In the genomic region with DNA sequence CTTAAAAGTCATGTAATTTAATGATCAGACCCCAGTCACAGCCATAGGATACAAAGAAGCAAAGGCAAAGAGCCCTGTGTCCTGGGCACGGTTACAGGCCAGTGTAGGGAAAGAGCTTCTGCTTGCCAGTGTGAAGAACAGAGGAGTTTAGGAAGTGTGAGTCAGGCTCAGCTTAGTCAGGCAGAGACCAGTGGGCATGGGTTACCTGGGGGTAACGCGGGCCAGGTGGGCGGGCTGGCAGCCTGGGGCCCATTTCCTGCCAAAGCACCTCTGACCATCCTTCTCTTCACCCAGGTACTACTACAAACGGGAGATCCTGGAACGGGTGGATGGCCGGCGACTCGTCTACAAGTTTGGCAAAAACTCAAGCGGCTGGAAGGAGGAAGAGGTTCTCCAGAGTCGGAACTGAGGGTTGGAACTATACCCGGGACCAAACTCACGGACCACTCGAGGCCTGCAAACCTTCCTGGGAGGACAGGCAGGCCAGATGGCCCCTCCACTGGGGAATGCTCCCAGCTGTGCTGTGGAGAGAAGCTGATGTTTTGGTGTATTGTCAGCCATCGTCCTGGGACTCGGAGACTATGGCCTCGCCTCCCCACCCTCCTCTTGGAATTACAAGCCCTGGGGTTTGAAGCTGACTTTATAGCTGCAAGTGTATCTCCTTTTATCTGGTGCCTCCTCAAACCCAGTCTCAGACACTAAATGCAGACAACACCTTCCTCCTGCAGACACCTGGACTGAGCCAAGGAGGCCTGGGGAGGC, we compare ENCODE assay signal across 14 cellular contexts. TPM values are rescaled to one million over a fixed set of nuclear protein-coding genes. Genes with fewer than 3 reads are reported as not detected.
DNase-seq lines count a peak whose midpoint lies in the region; ATAC-seq and TF ChIP-seq lines count a peak whose summit lies in the region.
"Had no signal": no experiment of that assay in that cellular context is flagged by ENCODE, and none has a peak within 500 bp of the region (broad histone marks: within the 10 kb centered on the region; RNA-seq: fewer than 3 reads in every experiment).

No MANE protein-coding gene starts in this region.

- H3K4me2 ChIP-seq in PC-3 (ENCODE audit: low read length), result peak overlapping the region; percentile 98

- BruUV-seq in PC-3 (replicated peaks; lab: Mats Ljungman, UMichigan), result no TSS peak

- H3K4me3 ChIP-seq in PC-3 (ENCODE audit: low read length) (peak overlapping the region; percentile 55), colonic mucosa (peak overlapping the region; percentile 65), muscle layer of duodenum (ENCODE audit: low read depth in 1 of 2, low read length in 2 of 2) (peak overlapping the region in 1 of 2 donors; percentile 16), psoas muscle (no peak overlapping the region)
- H3K4me3 ChIP-seq: K562 had no signal

- H3K79me2 ChIP-seq in PC-3 (ENCODE audit: low read length), result peaks cover 60% of the 10 kb centered on the region

- WGBS in psoas muscle, 3 donors, result 81 to 82% (median 81%) methylated on average over 17 of the region's 17 CpGs

- TF ChIP-seq CTCF in PC-3 (conservative IDR thresholded peaks at IDR 0.05; ENCODE audit: low read depth, low read length), result no peak
- no peak for TF ChIP-seq CTCF in colonic mucosa (IDR thresholded peaks at IDR 0.05)
- TF ChIP-seq CTCF in psoas muscle (IDR thresholded peaks at IDR 0.05), result no peak

- peaks cover 52% of the 10 kb centered on the region for H4K20me1 ChIP-seq in PC-3 (ENCODE audit: low read length)

- H3K36me3 ChIP-seq in PC-3 (ENCODE audit: low read depth, low read length) (peaks cover 40% of the 10 kb centered on the region), colonic mucosa (peaks cover 9% of the 10 kb centered on the region), muscle layer of duodenum (ENCODE audit: control insufficient read depth in 1 of 2, insufficient read depth in 2 of 2, low read length in 2 of 2) (peaks cover 0 to 16% of the 10 kb centered on the region in 2 donors), psoas muscle (ENCODE audit: insufficient read depth in 1 of 2, low read depth in 1 of 2) (no peaks in the 10 kb centered on the region)

- POLR2A ChIA-PET in PC-3 (lab: Charles Lee; ENCODE audit: unreplicated experiment), result no interaction called here

- ATAC-seq in PC-3 (no peak; the same call in 1 of the 2 replicates), psoas muscle (no peak), GM18520 (IDR thresholded peaks at IDR 0.05; ENCODE audit: unreplicated experiment) (no peak)
- ATAC-seq: effector memory CD8-positive, alpha-beta T cell; K562; left cardiac atrium had no signal

- H3K9me3 ChIP-seq in PC-3 (ENCODE audit: low read length) (no peaks in the 10 kb centered on the region), colonic mucosa (no peaks in the 10 kb centered on the region), muscle layer of duodenum (ENCODE audit: control insufficient read depth in 1 of 2, low read length in 2 of 2) (no peaks in the 10 kb centered on the region), psoas muscle (no peaks in the 10 kb centered on the region)

- intact Hi-C loops in PC-3 (cut with micrococcal nuclease), result no loop called here
- intact Hi-C loops in colonic mucosa (cut with DNase I), result loop anchor here (5.0 kb wide), 1 partner anchor 92 kb away; no protein-coding TSS in a partner anchor
- intact Hi-C loops in psoas muscle (cut with DNase I), result no loop called here

- H3K9me2 ChIP-seq in PC-3 (replicated peaks; ENCODE audit: low read length), result no peaks in the 10 kb centered on the region

- no peak overlapping the region for H2AFZ ChIP-seq in PC-3 (ENCODE audit: low read length)

- H3K9ac ChIP-seq in PC-3 (ENCODE audit: low read length) (no peak overlapping the region), colonic mucosa (ENCODE audit: low read depth in 2 of 2, low read length in 2 of 2) (peak overlapping the region; percentile 80 to 98)

- no peaks in the 10 kb centered on the region for H3K27me3 ChIP-seq in PC-3 (ENCODE audit: low read length)
- no peaks in the 10 kb centered on the region for H3K27me3 ChIP-seq in colonic mucosa
- H3K27me3 ChIP-seq in muscle layer of duodenum (ENCODE audit: low read depth, low read length), result no peaks in the 10 kb centered on the region
- H3K27me3 ChIP-seq in psoas muscle (ENCODE audit: insufficient read depth in 3 of 3, low read length in 2 of 3), result no peaks in the 10 kb centered on the region

- CTCF ChIA-PET in PC-3 (lab: Charles Lee), result interaction anchor here (0.5 kb wide), 1 partner anchor 33 kb away, joined by 11 read pairs; no protein-coding TSS in a partner anchor

- H3K4me1 ChIP-seq in PC-3 (ENCODE audit: insufficient read depth, low read length) (peaks cover 82% of the 10 kb centered on the region), colonic mucosa (no peaks in the 10 kb centered on the region), muscle layer of duodenum (ENCODE audit: control insufficient read depth in 1 of 2, insufficient read depth in 2 of 2, low read length in 2 of 2) (no peaks in the 10 kb centered on the region), psoas muscle (no peaks in the 10 kb centered on the region)

- no peaks in the 10 kb centered on the region for H3F3A ChIP-seq in PC-3 (ENCODE audit: low read length, unreplicated experiment)

- DNase-seq in PC-3, result peak; percentile 55
- DNase-seq in colonic mucosa, result peak; percentile 44
- DNase-seq in ureter (ENCODE audit: low spot score), result peak; percentile 55
- no peak for DNase-seq in Ammon's horn (ENCODE audit: low spot score)
- DNase-seq in psoas muscle, result no peak
- DNase-seq: activated CD4-positive, alpha-beta T cell treated with anti-CD3 and anti-CD28 coated beads for 1 hour; effector memory CD8-positive, alpha-beta T cell; left cardiac atrium; NCI-H1694; NCI-H526 treated with DMSO at 0.1 percent for 48 hours; SHP77 had no signal

- H3K27ac ChIP-seq in PC-3 (ENCODE audit: low read length) (peak overlapping the region; percentile 41), colonic mucosa (peak overlapping the region; percentile 93), muscle layer of duodenum (ENCODE audit: low read length) (peak overlapping the region; percentile 97), psoas muscle (no peak overlapping the region)

RNA-seq across cellular contexts. Expression of a gene that starts 4.7 kb away (rescaled TPM):
- 399 and 460 TPM in 2 replicates for total RNA-seq in PC-3 (2014; rRNA removed)
- 1,000 to 10,000 TPM in 1 of 2 donors, 100 to 1,000 TPM in 1; 749 to 1,162 TPM for total RNA-seq in colonic mucosa
- total RNA-seq in ureter, result 1,345 TPM
- 1 to 10 TPM in 1 of 4 donors, under 1 TPM in 3; 0.22 to 1.4 (median 0.50) TPM for total RNA-seq in psoas muscle
- polyA plus RNA-seq in psoas muscle, result under 1 TPM; 0.21 to 0.42 (median 0.25) TPM

RNA-seq across cellular contexts. Expression of a gene that starts 32.6 kb away (rescaled TPM):
- total RNA-seq in PC-3 (2014; rRNA removed), result 64.7 and 74.8 TPM in 2 replicates
- 100 to 1,000 TPM; 142 to 147 TPM for total RNA-seq in colonic mucosa
- 57.1 TPM for total RNA-seq in ureter
- 10 to 100 TPM; 12.8 to 18.7 (median 14.6) TPM for total RNA-seq in psoas muscle
- polyA plus RNA-seq in psoas muscle, result 10 to 100 TPM in 1 of 3 donors, 1 to 10 TPM in 2; 6.2 to 16.9 (median 9.7) TPM

RNA-seq across cellular contexts. Expression of a gene that starts 59.8 kb away (rescaled TPM):
- 50.9 and 57.7 TPM in 2 replicates for total RNA-seq in PC-3 (2014; rRNA removed)
- total RNA-seq in colonic mucosa, result 10 to 100 TPM; 63.4 to 84.7 TPM
- 41.4 TPM for total RNA-seq in ureter
- 100 to 1,000 TPM in 1 of 4 donors, 10 to 100 TPM in 3; 45.4 to 132 (median 68.4) TPM for total RNA-seq in psoas muscle
- 100 to 1,000 TPM in 2 of 3 donors, 10 to 100 TPM in 1; 79.6 to 176 (median 163) TPM for polyA plus RNA-seq in psoas muscle

Comparison
In these comparisons a context has a peak if more than half of its experiments do, and no peak if none do; other contexts are left out.
1. DNase-seq: peak in PC-3 (single experiment), colonic mucosa (single experiment) and ureter (single experiment); none in Ammon's horn (single experiment) and psoas muscle (0 of 2).
2. RNA of a gene that starts 4.7 kb away (total RNA-seq): 1,345 TPM in ureter (single experiment), 749 to 1,162 TPM in colonic mucosa and 399 to 460 TPM in PC-3; 0.22 to 1.4 TPM in psoas muscle; every median in the first group is over 100 times any median in the second.